ENCODE assay signal across 17 cellular contexts in genomic region chr10:10871312-10871711, GRCh38.
A peak's percentile ranks its signal among the peaks of the same experiment; 100 is the strongest.
DNase-seq lines count a peak whose midpoint lies in the region; ATAC-seq, FAIRE-seq and TF ChIP-seq lines count a peak whose summit lies in the region.
"Had no signal": no experiment of that assay in that cellular context is flagged by ENCODE, and none has a peak within 500 bp of the region (broad histone marks: within the 10 kb centered on the region; RNA-seq: fewer than 3 reads in every experiment).

No MANE protein-coding gene starts in this region.

- in situ Hi-C loops in HAP-1 (cut with MboI; ENCODE audit: low sequenced_read_pairs), result no loop called here

- 67 to 74% methylated on average over 6 of the region's 6 CpGs for WGBS in heart right ventricle, 2 donors
- 40 to 48% methylated on average over 6 of the region's 6 CpGs for WGBS in aorta, 2 donors

- peak in 2 of 8 donors; percentile 7 to 9 for ATAC-seq in heart right ventricle
- no peak for ATAC-seq in left cardiac atrium
- ATAC-seq in aorta (ENCODE audit: low FRiP score), result no peak
- ATAC-seq: A549, K562 had no signal

- intact Hi-C loops in heart right ventricle (cut with DNase I), result loop anchor here in 6 of 10 donors (5.0 to 10.0 kb wide), 8 partner anchors 41 to 146 kb away; partner anchors contain the start of gene CELF2 (in 2 of the 6)
- intact Hi-C loops in left cardiac atrium (cut with DNase I), result loop anchor here in 1 of 2 donors (5.0 kb wide), 1 partner anchor 39 kb away; no protein-coding TSS in a partner anchor
- intact Hi-C loops in aorta (cut with DNase I), result loop anchor here (2.0 to 5.0 kb wide), 5 partner anchors 39 to 146 kb away; partner anchors contain the start of gene CELF2 (in 1 of the 2)

- FAIRE-seq in HTR-8/SVneo (lab: Jason Lieb, UNC), result no peak
- FAIRE-seq: A549, K562 had no signal

- DNase-seq in heart right ventricle (no peak), left cardiac atrium (no peak), left kidney (ENCODE audit: low read depth, low spot score) (peak; percentile 58), aorta (no peak), HAP-1 (ENCODE audit: low spot score in 2 of 2) (no peak), NCI-H2107 (lab: John Stamatoyannopoulos, UW) (no peak), HTR-8/SVneo (ENCODE audit: insufficient read length, low spot score) (no peak)
- DNase-seq: activated naive CD4-positive, alpha-beta T cell treated with anti-CD3 and anti-CD28 coated beads, Interleukin-2, amount 50 U/mL, for 16 hours; CD8-positive, alpha-beta memory T cell; cerebellar nuclear complex; GDM1; mucosa of descending colon; NCI-H1436; stimulated activated naive CD4-positive, alpha-beta T cell had no signal

- H3K9me3 ChIP-seq in heart right ventricle, result no peaks in the 10 kb centered on the region
- no peaks in the 10 kb centered on the region for H3K9me3 ChIP-seq in aorta (ENCODE audit: control insufficient read depth, low read length)
- H3K9me3 ChIP-seq in HAP-1, result no peaks in the 10 kb centered on the region
- H3K9me3 ChIP-seq: A549, mucosa of descending colon had no signal

- H3K4me1 ChIP-seq in heart right ventricle (peaks cover 0 to 32% (median 26%) of the 10 kb centered on the region in 9 donors), rectal smooth muscle tissue (ENCODE audit: control insufficient read depth, insufficient read depth, low read length) (peaks cover 10% of the 10 kb centered on the region), aorta (ENCODE audit: control insufficient read depth in 1 of 2, insufficient read depth in 2 of 2, low read length in 2 of 2) (peaks cover 5% of the 10 kb centered on the region in 2 donors), HAP-1 (no peaks in the 10 kb centered on the region)
- H3K4me1 ChIP-seq: A549 had no signal

- H3K36me3 ChIP-seq in heart right ventricle (no peaks in the 10 kb centered on the region), rectal smooth muscle tissue (ENCODE audit: control insufficient read depth, insufficient read depth, low read length) (no peaks in the 10 kb centered on the region), aorta (ENCODE audit: control insufficient read depth in 1 of 2, insufficient read depth in 2 of 2, low read length in 1 of 2) (no peaks in the 10 kb centered on the region), HAP-1 (replicated peaks) (no peaks in the 10 kb centered on the region)

- H3K4me3 ChIP-seq in heart right ventricle, result no peak overlapping the region
- H3K4me3 ChIP-seq in rectal smooth muscle tissue (ENCODE audit: low read length), result no peak overlapping the region
- no peak overlapping the region for H3K4me3 ChIP-seq in aorta (ENCODE audit: low read length in 2 of 2)
- H3K4me3 ChIP-seq in HAP-1, result no peak overlapping the region
- H3K4me3 ChIP-seq: A549, K562, mucosa of descending colon had no signal

- H3K27me3 ChIP-seq in heart right ventricle (no peaks in the 10 kb centered on the region), rectal smooth muscle tissue (ENCODE audit: control insufficient read depth, insufficient read depth, low read length) (no peaks in the 10 kb centered on the region), aorta (ENCODE audit: control insufficient read depth in 1 of 2, insufficient read depth in 2 of 2, low read length in 1 of 2) (no peaks in the 10 kb centered on the region), HAP-1 (ENCODE audit: low read depth) (no peaks in the 10 kb centered on the region)

- peak overlapping the region; percentile 63 to 91 (median 82) for H3K27ac ChIP-seq in heart right ventricle
- peak overlapping the region; percentile 66 for H3K27ac ChIP-seq in rectal smooth muscle tissue (ENCODE audit: low read depth, low read length)
- peak overlapping the region; percentile 85 to 87 for H3K27ac ChIP-seq in aorta (ENCODE audit: low read depth in 1 of 2, low read length in 2 of 2)
- H3K27ac ChIP-seq: A549 had no signal

- no peak for TF ChIP-seq CTCF in heart right ventricle (IDR thresholded peaks at IDR 0.05)

- no peak overlapping the region for H3K9ac ChIP-seq in rectal smooth muscle tissue (ENCODE audit: low read length)
